ENCODE assay signal across 39 cellular contexts in genomic region chr19:6976197-6976596, GRCh38. TPM values are rescaled to one million over a fixed set of nuclear protein-coding genes. Genes with fewer than 3 reads are reported as not detected.
"Had no signal": no experiment of that assay in that cellular context is flagged by ENCODE, and none has a peak within 500 bp of the region (broad histone marks: within the 10 kb centered on the region; RNA-seq: fewer than 3 reads in every experiment).

No MANE protein-coding gene starts in this region.

- H3K36me3 ChIP-seq: MG63 had no signal

- DNase-seq: Karpas-422, Kasumi-1, MG63, MM.1S, MV-4-11, NCI-H1048, NCI-H1092, NCI-H1092 treated with DMSO at 0.1 percent for 48 hours, NCI-H1105, NCI-H1105 treated with DMSO at 0.1 percent for 48 hours, NCI-H1417, NCI-H1417 treated with DMSO at 0.1 percent for 48 hours, NCI-H1436, NCI-H1436 treated with DMSO at 0.1 percent for 48 hours, NCI-H146, NCI-H1694, NCI-H1694 treated with DMSO at 0.1 percent for 48 hours, NCI-H187, NCI-H187 treated with DMSO at 0.1 percent for 48 hours, NCI-H1930, NCI-H2029, NCI-H2029 treated with DMSO at 0.1 percent for 48 hours, NCI-H2081, NCI-H2081 treated with DMSO at 0.1 percent for 48 hours, NCI-H2107, NCI-H2171 treated with DMSO at 0.1 percent for 48 hours, NCI-H2227 treated with DMSO at 0.1 percent for 48 hours, NCI-H226, NCI-H345, NCI-H446, NCI-H446 treated with DMSO at 0.1 percent for 48 hours, NCI-H510A, NCI-H510A treated with DMSO at 0.1 percent for 48 hours, NCI-H524, NCI-H524 treated with DMSO at 0.1 percent for 48 hours had no signal

- H3K4me3 ChIP-seq: MG63 had no signal

RNA-seq across cellular contexts. Expression of gene MBD3L2B, which starts 45.0 kb away (rescaled TPM):
- total RNA-seq: LHCN-M2, M059J, MCF 10A, NCI-H460 had no signal

RNA-seq across cellular contexts. Expression of gene MBD3L5, which starts 54.2 kb away (rescaled TPM):
- total RNA-seq: LHCN-M2, M059J, MCF 10A, NCI-H460 had no signal
